Comparison of ENCODE assay signal across 8 cellular contexts in the genomic region with DNA sequence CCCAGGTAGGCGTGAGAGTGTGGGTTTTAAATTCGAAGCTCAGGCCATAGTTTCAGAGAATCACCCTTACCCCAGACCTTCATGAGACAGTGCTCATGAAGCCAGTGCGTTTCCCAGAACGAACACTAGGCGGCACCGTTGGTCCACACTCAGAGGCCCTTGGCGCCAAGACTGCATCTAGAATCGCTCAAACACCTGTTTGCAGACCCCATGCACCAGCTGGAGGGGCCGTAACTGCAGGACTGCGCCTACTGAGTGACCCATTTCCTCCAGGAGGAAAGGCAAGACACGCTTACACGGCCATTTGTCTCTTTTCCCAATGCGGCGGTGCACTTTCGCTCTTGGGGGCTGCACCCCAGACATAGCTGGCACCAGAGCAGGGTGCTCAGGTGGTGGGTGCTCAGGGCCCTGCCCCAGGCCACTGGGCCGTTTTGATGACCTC. TPM values are rescaled to one million over a fixed set of nuclear protein-coding genes. Genes with fewer than 3 reads are reported as not detected.
DNase-seq lines count a peak whose midpoint lies in the region; ATAC-seq and TF ChIP-seq lines count a peak whose summit lies in the region.

No MANE protein-coding gene starts in this region.

- H3K27me3 Mint-ChIP-seq in activated CD4-positive, alpha-beta T cell treated with anti-CD3 and anti-CD28 coated beads, Interleukin-2, amount 10 ng/mL, durations not matched to agents 24 days and 14 days = no peaks in the 10 kb centered on the region

- WGBS in lung, 2 donors = 21 to 22% methylated on average over 16 of the region's 16 CpGs

- peaks cover 52% of the 10 kb centered on the region for H3K4me1 Mint-ChIP-seq in activated CD4-positive, alpha-beta T cell treated with anti-CD3 and anti-CD28 coated beads, Interleukin-2, amount 10 ng/mL, durations not matched to agents 24 days and 14 days

- intact Hi-C loops in activated CD4-positive, alpha-beta T cell treated with anti-CD3 and anti-CD28 coated beads, Interleukin-2, amount 10 ng/mL, durations not matched to agents 24 days and 14 days (cut with micrococcal nuclease) = loop anchor here (1.0 to 10.0 kb wide), 9 partner anchors 15 to 428 kb away; partner anchors contain the start of genes KATNB1 and KIFC3

- peak; percentile 63 for ATAC-seq in HG03135 (IDR thresholded peaks at IDR 0.05; ENCODE audit: unreplicated experiment)
- peak; percentile 83 for ATAC-seq in lung (ENCODE audit: insufficient read depth, low FRiP score)

- no peak overlapping the region for H3K27ac ChIP-seq in coronary artery
- no peak overlapping the region for H3K27ac ChIP-seq in lung (ENCODE audit: low read depth in 1 of 2, low read length in 1 of 2)

- TF ChIP-seq CTCF in coronary artery (IDR thresholded peaks at IDR 0.05) = peak; percentile 84
- TF ChIP-seq CTCF in lung (IDR thresholded peaks at IDR 0.05; ENCODE audit: control extremely low read depth, extremely low read depth) = peak; percentile 90

- H3K4me1 ChIP-seq in lung (ENCODE audit: control insufficient read depth in 2 of 2, insufficient read depth in 2 of 2, low read length in 2 of 2) = no peaks in the 10 kb centered on the region

- no peaks in the 10 kb centered on the region for H3K9me3 Mint-ChIP-seq in activated CD4-positive, alpha-beta T cell treated with anti-CD3 and anti-CD28 coated beads, Interleukin-2, amount 10 ng/mL, durations not matched to agents 24 days and 14 days

- no peak overlapping the region for H3K4me3 Mint-ChIP-seq in activated CD4-positive, alpha-beta T cell treated with anti-CD3 and anti-CD28 coated beads, Interleukin-2, amount 10 ng/mL, durations not matched to agents 24 days and 14 days

- H3K27ac Mint-ChIP-seq in activated CD4-positive, alpha-beta T cell treated with anti-CD3 and anti-CD28 coated beads, Interleukin-2, amount 10 ng/mL, durations not matched to agents 24 days and 14 days = peak overlapping the region; percentile 96

- H3K36me3 Mint-ChIP-seq in activated CD4-positive, alpha-beta T cell treated with anti-CD3 and anti-CD28 coated beads, Interleukin-2, amount 10 ng/mL, durations not matched to agents 24 days and 14 days (ENCODE audit: low read depth) = no peaks in the 10 kb centered on the region

- H3K27me3 ChIP-seq in lung (ENCODE audit: control insufficient read depth, insufficient read depth) = no peaks in the 10 kb centered on the region

- H3K4me3 ChIP-seq in coronary artery (no peak overlapping the region), lung (no peak overlapping the region)

- H3K36me3 ChIP-seq in lung (ENCODE audit: control insufficient read depth in 2 of 2, insufficient read depth in 2 of 2, low read length in 2 of 2) = no peaks in the 10 kb centered on the region

- DNase-seq in NCI-H1436 (lab: John Stamatoyannopoulos, UW) = peak; percentile 70
- DNase-seq in NCI-H1436 treated with DMSO at 0.1 percent for 48 hours (lab: John Stamatoyannopoulos, UW) = no peak
- DNase-seq in NCI-H526 (lab: John Stamatoyannopoulos, UW) = peak; percentile 9 to 65
- peak; percentile 95 for DNase-seq in activated CD4-positive, alpha-beta T cell treated with anti-CD3 and anti-CD28 coated beads, Interleukin-2, amount 10 ng/mL, durations not matched to agents 24 days and 14 days
- DNase-seq in coronary artery (ENCODE audit: low spot score) = no peak
- peak; percentile 75 for DNase-seq in lung (ENCODE audit: low spot score)
- peak; percentile 56 for DNase-seq in stimulated activated CD8-positive, alpha-beta memory T cell treated with anti-CD3 and anti-CD28 coated beads, Interleukin-12 subunit alpha, Interleukin-12 subunit beta, amount 100 ng/mL, for 4 hours (ENCODE audit: low read depth)

- H3K9me3 ChIP-seq in lung (ENCODE audit: control insufficient read depth in 2 of 2, insufficient read depth in 1 of 2, low read length in 1 of 2) = no peaks in the 10 kb centered on the region

RNA-seq across cellular contexts. Expression of gene ADGRG5, which starts 34.0 kb away (rescaled TPM):
- total RNA-seq in activated CD4-positive, alpha-beta T cell treated with anti-CD3 and anti-CD28 coated beads, Interleukin-2, amount 10 ng/mL, durations not matched to agents 24 days and 14 days = 5.4 and 6.1 TPM in 2 replicates
- total RNA-seq in lung = 1 to 10 TPM in 1 of 2 donors, under 1 TPM in 1; 0.74 to 2.0 TPM
- under 1 TPM; 0.43 to 0.52 TPM for polyA plus RNA-seq in lung

RNA-seq across cellular contexts. Expression of gene CCDC102A, which starts 40.1 kb away (rescaled TPM):
- total RNA-seq in activated CD4-positive, alpha-beta T cell treated with anti-CD3 and anti-CD28 coated beads, Interleukin-2, amount 10 ng/mL, durations not matched to agents 24 days and 14 days = 6.0 and 6.7 TPM in 2 replicates
- total RNA-seq in lung = 10 to 100 TPM in 1 of 2 donors, 1 to 10 TPM in 1; 9.1 to 14.0 TPM
- polyA plus RNA-seq in lung = 1 to 10 TPM; 3.6 to 4.8 TPM

RNA-seq across cellular contexts. Expression of gene ADGRG1, which starts 52.0 kb away (rescaled TPM):
- total RNA-seq in activated CD4-positive, alpha-beta T cell treated with anti-CD3 and anti-CD28 coated beads, Interleukin-2, amount 10 ng/mL, durations not matched to agents 24 days and 14 days = 3.8 and 4.8 TPM in 2 replicates
- 10 to 100 TPM in 1 of 2 donors, 1 to 10 TPM in 1; 8.8 to 74.4 TPM for total RNA-seq in lung
- 10 to 100 TPM; 18.9 to 37.2 TPM for polyA plus RNA-seq in lung

Comparison
In these comparisons a context has a peak if more than half of its experiments do, and no peak if none do; other contexts are left out.
1. DNase-seq: peak in NCI-H1436 (single experiment), NCI-H526 (2 of 2), activated CD4-positive, alpha-beta T cell treated with anti-CD3 and anti-CD28 coated beads, Interleukin-2, amount 10 ng/mL, durations not matched to agents 24 days and 14 days (single experiment), lung (single experiment) and stimulated activated CD8-positive, alpha-beta memory T cell treated with anti-CD3 and anti-CD28 coated beads, Interleukin-12 subunit alpha, Interleukin-12 subunit beta, amount 100 ng/mL, for 4 hours (single experiment); none in NCI-H1436 treated with DMSO at 0.1 percent for 48 hours (single experiment) and coronary artery (single experiment).